Comparison of ENCODE assay signal across 1 cellular context in genomic region chr11:129743029-129743846, GRCh38.
TF ChIP-seq lines count a peak whose summit lies in the region.

No MANE protein-coding gene starts in this region.

TF ChIP-seq in H1, 55 proteins besides CTCF, POLR2A, EP300 and RAD21 (continued from another document):
- TF ChIP-seq CHD7 (IDR thresholded peaks at IDR 0.05; ENCODE audit: insufficient replicate concordance, low read length) (no peak), FOSL1 (IDR thresholded peaks at IDR 0.05; ENCODE audit: insufficient read depth, low read depth, low read length) (no peak), BCL11A (IDR thresholded peaks at IDR 0.05; ENCODE audit: low read depth in 2 of 2, low read length in 2 of 2) (no peak), SIN3A (conservative IDR thresholded peaks at IDR 0.05 in 1 of 2, IDR thresholded peaks at IDR 0.05 in 1 of 2; ENCODE audit: low read depth in 1 of 2, low read length in 2 of 2) (no peak), RXRA (IDR thresholded peaks at IDR 0.05; ENCODE audit: insufficient read depth, low read depth, low read length) (no peak), ATF3 (IDR thresholded peaks at IDR 0.05; ENCODE audit: insufficient read depth, low read depth, low read length) (no peak), ZNF274 (IDR thresholded peaks at IDR 0.05; ENCODE audit: borderline replicate concordance, extremely low read depth, low read length) (no peak), POLR2AphosphoS5 (IDR thresholded peaks at IDR 0.05; ENCODE audit: low read depth, low read length) (no peak), EGR1 (IDR thresholded peaks at IDR 0.05; ENCODE audit: borderline replicate concordance, low read depth, low read length) (no peak), SIRT6 (IDR thresholded peaks at IDR 0.05; ENCODE audit: low read length) (no peak), TAF1 (IDR thresholded peaks at IDR 0.05; ENCODE audit: low read depth, low read length) (no peak), CBX5 (IDR thresholded peaks at IDR 0.05; ENCODE audit: low read depth, low read length) (no peak), YY1 (IDR thresholded peaks at IDR 0.05; ENCODE audit: low read depth, low read length) (no peak), KDM5A (IDR thresholded peaks at IDR 0.05; ENCODE audit: low read length) (no peak)
